8 cellular contexts compared by ENCODE assay signal in genomic region chr14:81435048-81435577, GRCh38. TPM values are rescaled to one million over a fixed set of nuclear protein-coding genes. Genes with fewer than 3 reads are reported as not detected.
DNase-seq lines count a peak whose midpoint lies in the region; ATAC-seq and TF ChIP-seq lines count a peak whose summit lies in the region.

No MANE protein-coding gene starts in this region.

- peaks cover 7% of the 10 kb centered on the region in 2 donors for H3K4me1 ChIP-seq in naive thymus-derived CD4-positive, alpha-beta T cell (ENCODE audit: control insufficient read depth in 2 of 2, insufficient read depth in 2 of 2, low read length in 2 of 2)

- H3K27ac Mint-ChIP-seq in naive thymus-derived CD4-positive, alpha-beta T cell: no peak overlapping the region

- no peak for ATAC-seq in naive thymus-derived CD4-positive, alpha-beta T cell
- no peak for ATAC-seq in GM18520 (IDR thresholded peaks at IDR 0.05; ENCODE audit: unreplicated experiment)
- ATAC-seq in HG02852 (IDR thresholded peaks at IDR 0.05; ENCODE audit: unreplicated experiment): no peak

- H3K4me3 Mint-ChIP-seq in naive thymus-derived CD4-positive, alpha-beta T cell: peak overlapping the region; percentile 75 to 94 (median 88)

- no peaks in the 10 kb centered on the region for H3K36me3 ChIP-seq in naive thymus-derived CD4-positive, alpha-beta T cell (ENCODE audit: control insufficient read depth in 2 of 3, insufficient read depth in 3 of 3, low read length in 3 of 3)

- CTCF ChIA-PET in naive thymus-derived CD4-positive, alpha-beta T cell (lab: Charles Lee): no interaction called here

- POLR2A ChIA-PET in naive thymus-derived CD4-positive, alpha-beta T cell (lab: Charles Lee): no interaction called here

- peak overlapping the region; percentile 69 for H3K4me3 ChIP-seq in Jurkat, Clone E6-1 (ENCODE audit: low read length)
- H3K4me3 ChIP-seq in dorsolateral prefrontal cortex: peak overlapping the region; percentile 50 to 89 (median 69)
- H3K4me3 ChIP-seq in naive thymus-derived CD4-positive, alpha-beta T cell (ENCODE audit: low read length): peak overlapping the region; percentile 57

- H3K36me3 Mint-ChIP-seq in naive thymus-derived CD4-positive, alpha-beta T cell: peaks cover 0 to 4% (median 0%) of the 10 kb centered on the region in 5 donors

- H3K9me3 Mint-ChIP-seq in naive thymus-derived CD4-positive, alpha-beta T cell: peaks cover 0 to 5% (median 0%) of the 10 kb centered on the region in 11 donors

- no peak for TF ChIP-seq CTCF in 22Rv1 (IDR thresholded peaks at IDR 0.05)
- no peak for TF ChIP-seq CTCF in dorsolateral prefrontal cortex (IDR thresholded peaks at IDR 0.05 in 54 of 56, conservative IDR thresholded peaks at IDR 0.05 in 2 of 56; ENCODE audit: low read depth in 1 of 56, partially characterized antibody in 56 of 56)

- H3K9me3 ChIP-seq in naive thymus-derived CD4-positive, alpha-beta T cell (ENCODE audit: control insufficient read depth in 2 of 3, low read length in 3 of 3): no peaks in the 10 kb centered on the region

- peaks cover 6 to 16% (median 15%) of the 10 kb centered on the region in 7 donors for H3K4me1 Mint-ChIP-seq in naive thymus-derived CD4-positive, alpha-beta T cell

- H3K27ac ChIP-seq in 22Rv1 (peak overlapping the region; percentile 43), dorsolateral prefrontal cortex (peak overlapping the region in 30 of 59 donors; percentile 1 to 80 (median 46))
- H3K27ac ChIP-seq in naive thymus-derived CD4-positive, alpha-beta T cell (ENCODE audit: low read depth, low read length): no peak overlapping the region

- DNase-seq in Jurkat, Clone E6-1 (ENCODE audit: low read depth, low spot score): no peak
- DNase-seq in dorsolateral prefrontal cortex (no peak), NCI-H2227 (lab: John Stamatoyannopoulos, UW; ENCODE audit: unreplicated experiment) (no peak), mucosa of gallbladder (ENCODE audit: low spot score) (no peak)
- DNase-seq in naive thymus-derived CD4-positive, alpha-beta T cell: no peak

- intact Hi-C loops in dorsolateral prefrontal cortex (cut with DNase I): no loop called here
- intact Hi-C loops in naive thymus-derived CD4-positive, alpha-beta T cell (cut with micrococcal nuclease): no loop called here

- H3K27me3 Mint-ChIP-seq in naive thymus-derived CD4-positive, alpha-beta T cell: peaks cover 65 to 72% (median 71%) of the 10 kb centered on the region in 5 donors

- H3K27me3 ChIP-seq in dorsolateral prefrontal cortex: peaks cover 0 to 25% (median 3%) of the 10 kb centered on the region in 45 donors
- H3K27me3 ChIP-seq in naive thymus-derived CD4-positive, alpha-beta T cell (ENCODE audit: control insufficient read depth in 2 of 2, insufficient read depth in 2 of 2, low read length in 2 of 2): peaks cover 7 to 23% of the 10 kb centered on the region in 2 donors

RNA-seq across cellular contexts. Expression of gene STON2, which starts 35.0 kb away (rescaled TPM):
- 2.1 TPM for polyA plus RNA-seq in Jurkat, Clone E6-1 (2012; ENCODE audit: insufficient read depth, insufficient read length)
- total RNA-seq in dorsolateral prefrontal cortex (100 to 1,000 TPM in 73 of 120 experiments, 10 to 100 TPM in 47; 50.5 to 280 (median 107) TPM), mucosa of gallbladder (41.3 TPM)
- total RNA-seq in naive thymus-derived CD4-positive, alpha-beta T cell: 1 to 10 TPM in 1 of 5 experiments, under 1 TPM in 2, not detected in 2; 0.19 to 3.4 (median 0.65) TPM
- not detected for polyA plus RNA-seq in naive thymus-derived CD4-positive, alpha-beta T cell
